ENCODE assay signal across 19 cellular contexts in genomic region chr5:71752441-71753190, GRCh38. TPM values are rescaled to one million over a fixed set of nuclear protein-coding genes. Genes with fewer than 3 reads are reported as not detected.
DNase-seq lines count a peak whose midpoint lies in the region; ATAC-seq, FAIRE-seq and TF ChIP-seq lines count a peak whose summit lies in the region.
"Had no signal": no experiment of that assay in that cellular context is flagged by ENCODE, and none has a peak within 500 bp of the region (broad histone marks: within the 10 kb centered on the region; RNA-seq: fewer than 3 reads in every experiment).

No MANE protein-coding gene starts in this region.

- peak; percentile 35 for TF ChIP-seq CTCF in C4-2B (conservative IDR thresholded peaks at IDR 0.05)
- TF ChIP-seq CTCF in LNCAP (IDR thresholded peaks at IDR 0.05) = peak; percentile 18; the same call in 1 of the 2 replicates
- no peak for TF ChIP-seq CTCF in VCaP (conservative IDR thresholded peaks at IDR 0.05)
- TF ChIP-seq CTCF in GM23338 (conservative IDR thresholded peaks at IDR 0.05; ENCODE audit: low read depth in 2 of 2) = no peak

- H3K4me3 Mint-ChIP-seq in GM23338 = no peak overlapping the region
- H3K4me3 Mint-ChIP-seq: CD14-positive monocyte; CD4-positive, alpha-beta memory T cell; HFFc6 had no signal

- H3K27me3 Mint-ChIP-seq in GM23338 (ENCODE audit: insufficient read depth, low read depth, poor library complexity) = no peaks in the 10 kb centered on the region

- FAIRE-seq in small intestine (lab: Jason Lieb, UNC) = no peak
- FAIRE-seq: A204.1, H54 had no signal

- WGBS in small intestine, 3 donors = 70 to 74% (median 70%) methylated on average over 4 of the region's 4 CpGs

- H3K4me3 ChIP-seq in small intestine (ENCODE audit: low read depth in 1 of 2, low read length in 2 of 2) (no peak overlapping the region), GM23338 (no peak overlapping the region)

- H3K36me3 ChIP-seq in small intestine (ENCODE audit: control insufficient read depth in 2 of 2, insufficient read depth in 2 of 2, low read length in 2 of 2) (no peaks in the 10 kb centered on the region), GM23338 (ENCODE audit: insufficient read depth) (no peaks in the 10 kb centered on the region)

- H3K27ac ChIP-seq in C4-2B = peak overlapping the region; percentile 99
- peak overlapping the region; percentile 92 for H3K27ac ChIP-seq in VCaP
- H3K27ac ChIP-seq in small intestine (ENCODE audit: low read depth in 1 of 2, low read length in 1 of 2) = no peak overlapping the region
- no peak overlapping the region for H3K27ac ChIP-seq in GM23338 (ENCODE audit: low read depth)

- peaks cover 3 to 6% of the 10 kb centered on the region in 2 donors for H3K4me1 ChIP-seq in small intestine (ENCODE audit: control insufficient read depth in 2 of 2, insufficient read depth in 1 of 2, low read depth in 1 of 2, low read length in 1 of 2)
- no peaks in the 10 kb centered on the region for H3K4me1 ChIP-seq in GM23338 (ENCODE audit: insufficient read depth)

- H3K79me2 ChIP-seq in GM23338 (replicated peaks; ENCODE audit: insufficient read depth) = no peaks in the 10 kb centered on the region

- no peaks in the 10 kb centered on the region for H3K9me3 ChIP-seq in small intestine (ENCODE audit: control insufficient read depth, low read depth)

- H3K27ac Mint-ChIP-seq in GM23338 = no peak overlapping the region
- H3K27ac Mint-ChIP-seq: CD14-positive monocyte; CD4-positive, alpha-beta memory T cell; HFFc6 had no signal

- no peaks in the 10 kb centered on the region for H3K9me3 Mint-ChIP-seq in GM23338
- H3K9me3 Mint-ChIP-seq: CD4-positive, alpha-beta memory T cell; HFFc6 had no signal

- no peaks in the 10 kb centered on the region for H3K27me3 ChIP-seq in small intestine (ENCODE audit: control insufficient read depth in 2 of 2, insufficient read depth in 2 of 2, low read length in 2 of 2)
- no peaks in the 10 kb centered on the region for H3K27me3 ChIP-seq in GM23338 (ENCODE audit: insufficient read depth)

- H3K4me1 Mint-ChIP-seq in GM23338 = peaks cover 2% of the 10 kb centered on the region; the same call in 2 of the 3 replicates

- peak; percentile 46 for DNase-seq in small intestine
- no peak for DNase-seq in GM23338 (ENCODE audit: low spot score)
- DNase-seq: ACHN; CD4-positive, alpha-beta memory T cell; DMS153; DMS79; GDM1; HCEC 1CT; HFFc6 had no signal

- H3K9me2 ChIP-seq in GM23338 (ENCODE audit: insufficient read depth) = no peaks in the 10 kb centered on the region

- H3F3A ChIP-seq in GM23338 (replicated peaks; ENCODE audit: low read depth) = no peaks in the 10 kb centered on the region

- H3K36me3 Mint-ChIP-seq in GM23338 (ENCODE audit: low read depth) = no peaks in the 10 kb centered on the region
- H3K36me3 Mint-ChIP-seq: CD14-positive monocyte; CD4-positive, alpha-beta memory T cell had no signal

- ATAC-seq in GM18517 (IDR thresholded peaks at IDR 0.05; ENCODE audit: unreplicated experiment) = no peak
- no peak for ATAC-seq in HG03342 (IDR thresholded peaks at IDR 0.05; ENCODE audit: unreplicated experiment)
- ATAC-seq in GM23338 = no peak

- no peak overlapping the region for H3K4me2 ChIP-seq in GM23338

- H4K20me1 ChIP-seq in GM23338 (replicated peaks; ENCODE audit: insufficient read depth) = no peaks in the 10 kb centered on the region

- no peak overlapping the region; the same call in 1 of the 2 replicates for H2AFZ ChIP-seq in GM23338

TF ChIP-seq in GM23338, 12 proteins besides CTCF, POLR2A, EP300 and RAD21 (continues in another document):
- no peak for TF ChIP-seq POLR2AphosphoS5 (IDR thresholded peaks at IDR 0.05; ENCODE audit: low read depth)
- TF ChIP-seq, protein P1, sequence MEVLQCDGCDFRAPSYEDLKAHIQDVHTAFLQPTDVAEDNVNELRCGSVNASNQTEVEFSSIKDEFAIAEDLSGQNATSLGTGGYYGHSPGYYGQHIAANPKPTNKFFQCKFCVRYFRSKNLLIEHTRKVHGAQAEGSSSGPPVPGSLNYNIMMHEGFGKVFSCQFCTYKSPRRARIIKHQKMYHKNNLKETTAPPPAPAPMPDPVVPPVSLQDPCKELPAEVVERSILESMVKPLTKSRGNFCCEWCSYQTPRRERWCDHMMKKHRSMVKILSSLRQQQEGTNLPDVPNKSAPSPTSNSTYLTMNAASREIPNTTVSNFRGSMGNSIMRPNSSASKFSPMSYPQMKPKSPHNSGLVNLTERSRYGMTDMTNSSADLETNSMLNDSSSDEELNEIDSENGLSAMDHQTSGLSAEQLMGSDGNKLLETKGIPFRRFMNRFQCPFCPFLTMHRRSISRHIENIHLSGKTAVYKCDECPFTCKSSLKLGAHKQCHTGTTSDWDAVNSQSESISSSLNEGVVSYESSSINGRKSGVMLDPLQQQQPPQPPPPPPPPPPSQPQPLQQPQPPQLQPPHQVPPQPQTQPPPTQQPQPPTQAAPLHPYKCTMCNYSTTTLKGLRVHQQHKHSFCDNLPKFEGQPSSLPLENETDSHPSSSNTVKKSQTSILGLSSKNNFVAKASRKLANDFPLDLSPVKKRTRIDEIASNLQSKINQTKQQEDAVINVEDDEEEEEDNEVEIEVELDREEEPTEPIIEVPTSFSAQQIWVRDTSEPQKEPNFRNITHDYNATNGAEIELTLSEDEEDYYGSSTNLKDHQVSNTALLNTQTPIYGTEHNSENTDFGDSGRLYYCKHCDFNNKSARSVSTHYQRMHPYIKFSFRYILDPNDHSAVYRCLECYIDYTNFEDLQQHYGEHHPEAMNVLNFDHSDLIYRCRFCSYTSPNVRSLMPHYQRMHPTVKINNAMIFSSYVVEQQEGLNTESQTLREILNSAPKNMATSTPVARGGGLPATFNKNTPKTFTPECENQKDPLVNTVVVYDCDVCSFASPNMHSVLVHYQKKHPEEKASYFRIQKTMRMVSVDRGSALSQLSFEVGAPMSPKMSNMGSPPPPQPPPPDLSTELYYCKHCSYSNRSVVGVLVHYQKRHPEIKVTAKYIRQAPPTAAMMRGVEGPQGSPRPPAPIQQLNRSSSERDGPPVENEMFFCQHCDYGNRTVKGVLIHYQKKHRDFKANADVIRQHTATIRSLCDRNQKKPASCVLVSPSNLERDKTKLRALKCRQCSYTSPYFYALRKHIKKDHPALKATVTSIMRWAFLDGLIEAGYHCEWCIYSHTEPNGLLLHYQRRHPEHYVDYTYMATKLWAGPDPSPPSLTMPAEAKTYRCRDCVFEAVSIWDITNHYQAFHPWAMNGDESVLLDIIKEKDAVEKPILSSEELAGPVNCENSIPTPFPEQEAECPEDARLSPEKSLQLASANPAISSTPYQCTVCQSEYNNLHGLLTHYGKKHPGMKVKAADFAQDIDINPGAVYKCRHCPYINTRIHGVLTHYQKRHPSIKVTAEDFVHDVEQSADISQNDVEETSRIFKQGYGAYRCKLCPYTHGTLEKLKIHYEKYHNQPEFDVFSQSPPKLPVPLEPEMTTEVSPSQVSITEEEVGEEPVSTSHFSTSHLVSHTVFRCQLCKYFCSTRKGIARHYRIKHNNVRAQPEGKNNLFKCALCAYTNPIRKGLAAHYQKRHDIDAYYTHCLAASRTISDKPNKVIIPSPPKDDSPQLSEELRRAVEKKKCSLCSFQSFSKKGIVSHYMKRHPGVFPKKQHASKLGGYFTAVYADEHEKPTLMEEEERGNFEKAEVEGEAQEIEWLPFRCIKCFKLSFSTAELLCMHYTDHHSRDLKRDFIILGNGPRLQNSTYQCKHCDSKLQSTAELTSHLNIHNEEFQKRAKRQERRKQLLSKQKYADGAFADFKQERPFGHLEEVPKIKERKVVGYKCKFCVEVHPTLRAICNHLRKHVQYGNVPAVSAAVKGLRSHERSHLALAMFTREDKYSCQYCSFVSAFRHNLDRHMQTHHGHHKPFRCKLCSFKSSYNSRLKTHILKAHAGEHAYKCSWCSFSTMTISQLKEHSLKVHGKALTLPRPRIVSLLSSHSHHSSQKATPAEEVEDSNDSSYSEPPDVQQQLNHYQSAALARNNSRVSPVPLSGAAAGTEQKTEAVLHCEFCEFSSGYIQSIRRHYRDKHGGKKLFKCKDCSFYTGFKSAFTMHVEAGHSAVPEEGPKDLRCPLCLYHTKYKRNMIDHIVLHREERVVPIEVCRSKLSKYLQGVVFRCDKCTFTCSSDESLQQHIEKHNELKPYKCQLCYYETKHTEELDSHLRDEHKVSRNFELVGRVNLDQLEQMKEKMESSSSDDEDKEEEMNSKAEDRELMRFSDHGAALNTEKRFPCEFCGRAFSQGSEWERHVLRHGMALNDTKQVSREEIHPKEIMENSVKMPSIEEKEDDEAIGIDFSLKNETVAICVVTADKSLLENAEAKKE (CRISPR knock-in tag; IDR thresholded peaks at IDR 0.05) = no peak
- TF ChIP-seq STAT1 (IDR thresholded peaks at IDR 0.05; ENCODE audit: unreplicated experiment) = no peak
- TF ChIP-seq, protein P2, sequence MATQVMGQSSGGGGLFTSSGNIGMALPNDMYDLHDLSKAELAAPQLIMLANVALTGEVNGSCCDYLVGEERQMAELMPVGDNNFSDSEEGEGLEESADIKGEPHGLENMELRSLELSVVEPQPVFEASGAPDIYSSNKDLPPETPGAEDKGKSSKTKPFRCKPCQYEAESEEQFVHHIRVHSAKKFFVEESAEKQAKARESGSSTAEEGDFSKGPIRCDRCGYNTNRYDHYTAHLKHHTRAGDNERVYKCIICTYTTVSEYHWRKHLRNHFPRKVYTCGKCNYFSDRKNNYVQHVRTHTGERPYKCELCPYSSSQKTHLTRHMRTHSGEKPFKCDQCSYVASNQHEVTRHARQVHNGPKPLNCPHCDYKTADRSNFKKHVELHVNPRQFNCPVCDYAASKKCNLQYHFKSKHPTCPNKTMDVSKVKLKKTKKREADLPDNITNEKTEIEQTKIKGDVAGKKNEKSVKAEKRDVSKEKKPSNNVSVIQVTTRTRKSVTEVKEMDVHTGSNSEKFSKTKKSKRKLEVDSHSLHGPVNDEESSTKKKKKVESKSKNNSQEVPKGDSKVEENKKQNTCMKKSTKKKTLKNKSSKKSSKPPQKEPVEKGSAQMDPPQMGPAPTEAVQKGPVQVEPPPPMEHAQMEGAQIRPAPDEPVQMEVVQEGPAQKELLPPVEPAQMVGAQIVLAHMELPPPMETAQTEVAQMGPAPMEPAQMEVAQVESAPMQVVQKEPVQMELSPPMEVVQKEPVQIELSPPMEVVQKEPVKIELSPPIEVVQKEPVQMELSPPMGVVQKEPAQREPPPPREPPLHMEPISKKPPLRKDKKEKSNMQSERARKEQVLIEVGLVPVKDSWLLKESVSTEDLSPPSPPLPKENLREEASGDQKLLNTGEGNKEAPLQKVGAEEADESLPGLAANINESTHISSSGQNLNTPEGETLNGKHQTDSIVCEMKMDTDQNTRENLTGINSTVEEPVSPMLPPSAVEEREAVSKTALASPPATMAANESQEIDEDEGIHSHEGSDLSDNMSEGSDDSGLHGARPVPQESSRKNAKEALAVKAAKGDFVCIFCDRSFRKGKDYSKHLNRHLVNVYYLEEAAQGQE (IDR thresholded peaks at IDR 0.05; ENCODE audit: unreplicated experiment) = no peak
- no peak for TF ChIP-seq NANOG (IDR thresholded peaks at IDR 0.05; ENCODE audit: borderline replicate concordance)
- no peak for TF ChIP-seq ZNF114 (CRISPR knock-in tag; IDR thresholded peaks at IDR 0.05)
- no peak for TF ChIP-seq EZH2 (IDR thresholded peaks at IDR 0.05; ENCODE audit: low read depth, unreplicated experiment)
- no peak for TF ChIP-seq JUNB (IDR thresholded peaks at IDR 0.05; ENCODE audit: unreplicated experiment)

RNA-seq across cellular contexts. Expression of gene CARTPT, which starts 33.5 kb away (rescaled TPM):
- polyA plus RNA-seq in small intestine (1 to 10 TPM in 1 of 3 donors, not detected in 2; 1.4 TPM), GM23338 (2016; fragmentation: Nextera tagmentation; extraction: Ambion mirVana) (not detected in 2 replicates)
- not detected in 2 replicates for total RNA-seq in GM23338 (2014; rRNA removed; shearing (Covaris generic))
- total RNA-seq: CD4-positive, alpha-beta memory T cell; Daoy; HFFc6 had no signal
- polyA plus RNA-seq: BJ; CD14-positive monocyte; CD4-positive, alpha-beta memory T cell had no signal

Comparison
In these comparisons a context has a peak if more than half of its experiments do, and no peak if none do; other contexts are left out.
1. H3K27ac ChIP-seq: peak in C4-2B (single experiment) and VCaP (single experiment); none in small intestine (0 of 2) and GM23338 (single experiment).
2. CTCF ChIP-seq: peak in C4-2B (single experiment) and LNCAP (single experiment); none in VCaP (single experiment) and GM23338 (0 of 2).